ENCODE assay signal across 9 cellular contexts in the genomic region with DNA sequence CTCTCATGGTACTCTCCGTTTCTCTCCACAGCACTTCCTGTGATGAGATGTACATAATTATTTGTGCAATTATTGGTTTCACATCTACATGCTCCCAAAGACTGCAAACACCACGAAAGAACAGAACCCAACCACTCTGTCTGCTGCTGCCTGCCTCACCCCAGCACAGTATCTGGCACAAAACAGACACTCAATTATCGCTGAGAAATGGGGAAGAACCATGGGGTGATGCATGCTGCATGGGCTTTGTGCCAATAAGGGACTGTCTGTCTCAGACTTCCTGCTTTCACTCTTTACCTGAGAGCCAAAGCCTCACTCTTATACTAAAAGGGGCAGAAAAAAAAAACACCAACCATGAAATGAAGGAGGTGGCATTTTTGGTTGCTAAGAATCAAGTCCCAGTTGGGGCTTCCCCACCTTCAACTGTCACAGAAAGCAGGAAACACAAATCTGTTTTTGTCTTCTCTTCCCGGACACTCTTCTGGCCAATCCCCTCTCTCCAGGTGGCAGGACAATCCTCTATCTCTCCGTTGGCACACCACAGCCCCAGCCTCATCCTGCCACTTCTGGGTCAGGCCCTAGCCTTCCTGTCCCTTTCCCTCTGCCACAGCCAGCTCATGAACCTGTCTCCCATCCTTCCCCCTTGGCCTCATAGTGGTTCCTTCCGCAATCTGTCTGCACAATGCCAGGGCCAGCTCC.
DNase-seq lines count a peak whose midpoint lies in the region; ATAC-seq and TF ChIP-seq lines count a peak whose summit lies in the region.
"Had no signal": no experiment of that assay in that cellular context is flagged by ENCODE, and none has a peak within 500 bp of the region (broad histone marks: within the 10 kb centered on the region; RNA-seq: fewer than 3 reads in every experiment).

No MANE protein-coding gene starts in this region.

- peaks cover 77% of the 10 kb centered on the region for H3K4me1 Mint-ChIP-seq in activated naive CD4-positive, alpha-beta T cell treated with anti-CD3 and anti-CD28 coated beads, Interleukin-2, amount 10 ng/mL, durations not matched to agents 7 days and 5 days
- H3K4me1 Mint-ChIP-seq in neural progenitor cell: peaks cover 25% of the 10 kb centered on the region

- no peak for TF ChIP-seq POLR2A in uterus (IDR thresholded peaks at IDR 0.05)

- H3K79me2 ChIP-seq in neural progenitor cell (ENCODE audit: low read depth): no peaks in the 10 kb centered on the region

- no peak overlapping the region for H2AFZ ChIP-seq in neural progenitor cell (replicated peaks)

- DNase-seq in RWPE1 (ENCODE audit: low spot score): peak; percentile 24
- peak; percentile 80 for DNase-seq in activated naive CD4-positive, alpha-beta T cell treated with anti-CD3 and anti-CD28 coated beads, Interleukin-2, amount 10 ng/mL, durations not matched to agents 7 days and 5 days
- no peak for DNase-seq in neural progenitor cell (ENCODE audit: low spot score)
- no peak for DNase-seq in uterus
- no peak for DNase-seq in DMS153 (lab: John Stamatoyannopoulos, UW)
- DNase-seq in DMS153 treated with DMSO at 0.1 percent for 48 hours (lab: John Stamatoyannopoulos, UW; ENCODE audit: unreplicated experiment): no peak

- H3K27ac Mint-ChIP-seq in activated naive CD4-positive, alpha-beta T cell treated with anti-CD3 and anti-CD28 coated beads, Interleukin-2, amount 10 ng/mL, durations not matched to agents 7 days and 5 days: peak overlapping the region; percentile 96
- H3K27ac Mint-ChIP-seq in neural progenitor cell: peak overlapping the region; percentile 12

- H3K27me3 ChIP-seq in neural progenitor cell: no peaks in the 10 kb centered on the region
- H3K27me3 ChIP-seq in uterus: no peaks in the 10 kb centered on the region

- H4K20me1 ChIP-seq in neural progenitor cell (ENCODE audit: low read depth): no peaks in the 10 kb centered on the region

- no peaks in the 10 kb centered on the region for H3K9me3 Mint-ChIP-seq in activated naive CD4-positive, alpha-beta T cell treated with anti-CD3 and anti-CD28 coated beads, Interleukin-2, amount 10 ng/mL, durations not matched to agents 7 days and 5 days
- no peaks in the 10 kb centered on the region for H3K9me3 Mint-ChIP-seq in neural progenitor cell

- no peaks in the 10 kb centered on the region for H3K36me3 ChIP-seq in neural progenitor cell
- H3K36me3 ChIP-seq in uterus: no peaks in the 10 kb centered on the region

- ATAC-seq in GM19023 (IDR thresholded peaks at IDR 0.05; ENCODE audit: unreplicated experiment) (peak; percentile 82), HG03039 (IDR thresholded peaks at IDR 0.05; ENCODE audit: unreplicated experiment) (peak; percentile 72)

- H3K9me3 ChIP-seq in neural progenitor cell (ENCODE audit: low read depth): no peaks in the 10 kb centered on the region
- no peaks in the 10 kb centered on the region for H3K9me3 ChIP-seq in uterus

- intact Hi-C loops in uterus (cut with DNase I; ENCODE audit: low total_unique reads): no loop called here

- no peak overlapping the region for H3K4me2 ChIP-seq in neural progenitor cell

- H3K27ac ChIP-seq in RWPE1 (peak overlapping the region; percentile 62), neural progenitor cell (no peak overlapping the region), uterus (peak overlapping the region; percentile 63 to 69)
- H3K27ac ChIP-seq: VCaP had no signal

- no peaks in the 10 kb centered on the region for H3F3A ChIP-seq in neural progenitor cell (ENCODE audit: low read depth)

- H3K4me3 Mint-ChIP-seq in activated naive CD4-positive, alpha-beta T cell treated with anti-CD3 and anti-CD28 coated beads, Interleukin-2, amount 10 ng/mL, durations not matched to agents 7 days and 5 days: peak overlapping the region; percentile 66
- no peak overlapping the region for H3K4me3 Mint-ChIP-seq in neural progenitor cell

- no peaks in the 10 kb centered on the region for H3K27me3 Mint-ChIP-seq in activated naive CD4-positive, alpha-beta T cell treated with anti-CD3 and anti-CD28 coated beads, Interleukin-2, amount 10 ng/mL, durations not matched to agents 7 days and 5 days
- peaks cover 6% of the 10 kb centered on the region for H3K27me3 Mint-ChIP-seq in neural progenitor cell (ENCODE audit: insufficient read depth, low read depth)

- TF ChIP-seq CTCF in RWPE1 (conservative IDR thresholded peaks at IDR 0.05; ENCODE audit: low read depth) (no peak), neural progenitor cell (IDR thresholded peaks at IDR 0.05) (no peak), uterus (IDR thresholded peaks at IDR 0.05) (no peak)

- H3K36me3 Mint-ChIP-seq in activated naive CD4-positive, alpha-beta T cell treated with anti-CD3 and anti-CD28 coated beads, Interleukin-2, amount 10 ng/mL, durations not matched to agents 7 days and 5 days: peaks cover 10% of the 10 kb centered on the region
- peaks cover 2% of the 10 kb centered on the region for H3K36me3 Mint-ChIP-seq in neural progenitor cell

- POLR2A ChIA-PET in RWPE1 (lab: Yijun Ruan, JAX; ENCODE audit: low non-redundant PET): no interaction called here

- no peak overlapping the region for H3K9ac ChIP-seq in neural progenitor cell

- CTCF ChIA-PET in RWPE1 (lab: Yijun Ruan, JAX): no interaction called here
- CTCF ChIA-PET in activated naive CD4-positive, alpha-beta T cell treated with anti-CD3 and anti-CD28 coated beads, Interleukin-2, amount 10 ng/mL, durations not matched to agents 7 days and 5 days (lab: Charles Lee): interaction anchor here (0.8 to 1.4 kb wide), 10 partner anchors 9 to 303 kb away, joined by 3 to 7 read pairs (median 3); no protein-coding TSS in a partner anchor

- no peak overlapping the region for H3K4me3 ChIP-seq in neural progenitor cell
- no peak overlapping the region for H3K4me3 ChIP-seq in uterus

- H3K4me1 ChIP-seq in neural progenitor cell (peaks cover 15% of the 10 kb centered on the region), uterus (peaks cover 13 to 17% of the 10 kb centered on the region in 2 donors)

Comparison
In these comparisons a context has a peak if more than half of its experiments do, and no peak if none do; other contexts are left out.
1. DNase-seq: peak in RWPE1 (single experiment) and activated naive CD4-positive, alpha-beta T cell treated with anti-CD3 and anti-CD28 coated beads, Interleukin-2, amount 10 ng/mL, durations not matched to agents 7 days and 5 days (single experiment); none in neural progenitor cell (single experiment), uterus (0 of 2), DMS153 (single experiment) and DMS153 treated with DMSO at 0.1 percent for 48 hours (single experiment).